ENCODE assay signal across 12 cellular contexts in genomic region chr5:176359658-176360057, GRCh38. TPM values are rescaled to one million over a fixed set of nuclear protein-coding genes. Genes with fewer than 3 reads are reported as not detected.
DNase-seq lines count a peak whose midpoint lies in the region; ATAC-seq, FAIRE-seq and TF ChIP-seq lines count a peak whose summit lies in the region.
"Had no signal": no experiment of that assay in that cellular context is flagged by ENCODE, and none has a peak within 500 bp of the region (broad histone marks: within the 10 kb centered on the region; RNA-seq: fewer than 3 reads in every experiment).

No MANE protein-coding gene starts in this region.

- H3F3A ChIP-seq in GM23338 (replicated peaks; ENCODE audit: low read depth), result no peaks in the 10 kb centered on the region

- intact Hi-C loops in A673 (cut with micrococcal nuclease; ENCODE audit: unreplicated experiment), result loop anchor here (5.0 kb wide), 1 partner anchor 178 kb away; the partner anchor contains the start of gene RNF44

- H3K9me2 ChIP-seq in GM23338 (ENCODE audit: insufficient read depth) (no peaks in the 10 kb centered on the region), hepatocyte (replicated peaks; ENCODE audit: insufficient read depth) (no peaks in the 10 kb centered on the region)

- H3K9me3 Mint-ChIP-seq in GM23338, result no peaks in the 10 kb centered on the region
- H3K9me3 Mint-ChIP-seq in activated CD8-positive, alpha-beta T cell treated with anti-CD3 and anti-CD28 coated beads, Interleukin-2, amount 10 ng/mL, durations not matched to agents 7 days and 5 days (ENCODE audit: insufficient read depth), result no peaks in the 10 kb centered on the region

- H3K36me3 Mint-ChIP-seq in GM23338 (ENCODE audit: low read depth), result peaks cover 34% of the 10 kb centered on the region
- peaks cover 33% of the 10 kb centered on the region for H3K36me3 Mint-ChIP-seq in activated CD8-positive, alpha-beta T cell treated with anti-CD3 and anti-CD28 coated beads, Interleukin-2, amount 10 ng/mL, durations not matched to agents 7 days and 5 days (ENCODE audit: low read depth)

- H3K27ac Mint-ChIP-seq in GM23338, result peak overlapping the region; percentile 39; the same call in 1 of the 2 replicates
- H3K27ac Mint-ChIP-seq in activated CD8-positive, alpha-beta T cell treated with anti-CD3 and anti-CD28 coated beads, Interleukin-2, amount 10 ng/mL, durations not matched to agents 7 days and 5 days, result peak overlapping the region; percentile 39

- no peak for FAIRE-seq in GM12891 (lab: Jason Lieb, UNC)

- H4K20me1 ChIP-seq in GM23338 (replicated peaks; ENCODE audit: insufficient read depth) (peaks cover 26% of the 10 kb centered on the region), hepatocyte (ENCODE audit: insufficient read depth, poor library complexity, severe bottlenecking) (peaks cover 46% of the 10 kb centered on the region)

- TF ChIP-seq CTCF in A673 (conservative IDR thresholded peaks at IDR 0.05; ENCODE audit: low read depth, low read length) (no peak), GM23338 (conservative IDR thresholded peaks at IDR 0.05; ENCODE audit: low read depth in 2 of 2) (no peak), hepatocyte (IDR thresholded peaks at IDR 0.05; ENCODE audit: poor library complexity) (no peak), Peyer's patch (IDR thresholded peaks at IDR 0.05) (no peak)

- no peak overlapping the region for H3K27ac ChIP-seq in A673 (ENCODE audit: low read depth, low read length, poor library complexity, severe bottlenecking)
- H3K27ac ChIP-seq in GM23338 (ENCODE audit: low read depth), result no peak overlapping the region
- H3K27ac ChIP-seq in hepatocyte, result no peak overlapping the region
- H3K27ac ChIP-seq in Peyer's patch, result no peak overlapping the region

- H3K4me2 ChIP-seq in GM23338 (no peak overlapping the region), hepatocyte (peak overlapping the region; percentile 82)

- H3K4me1 Mint-ChIP-seq in GM23338, result peaks cover 6% of the 10 kb centered on the region
- peaks cover 36% of the 10 kb centered on the region for H3K4me1 Mint-ChIP-seq in activated CD8-positive, alpha-beta T cell treated with anti-CD3 and anti-CD28 coated beads, Interleukin-2, amount 10 ng/mL, durations not matched to agents 7 days and 5 days (ENCODE audit: low read depth)

- peaks cover 4% of the 10 kb centered on the region for H3K4me1 ChIP-seq in A673 (ENCODE audit: insufficient read depth, low read length, poor library complexity, severe bottlenecking)
- no peaks in the 10 kb centered on the region; the same call in 1 of the 2 replicates for H3K4me1 ChIP-seq in GM23338 (ENCODE audit: insufficient read depth)
- H3K4me1 ChIP-seq in hepatocyte (ENCODE audit: insufficient read depth), result peaks cover 7% of the 10 kb centered on the region
- H3K4me1 ChIP-seq in Peyer's patch, result peaks cover 0 to 17% (median 5%) of the 10 kb centered on the region in 4 donors

- TSS peak; percentile 15 for BruUV-seq in A673 (replicated peaks; lab: Mats Ljungman, UMichigan)

- DNase-seq in A673 (ENCODE audit: low spot score), result no peak
- no peak for DNase-seq in GM23338 (ENCODE audit: low spot score)
- DNase-seq in activated CD8-positive, alpha-beta T cell treated with anti-CD3 and anti-CD28 coated beads, Interleukin-2, amount 10 ng/mL, durations not matched to agents 7 days and 5 days, result no peak
- DNase-seq in hepatocyte (ENCODE audit: low spot score), result no peak
- no peak for DNase-seq in GM12891 (ENCODE audit: insufficient read length, low spot score)
- DNase-seq in NCI-H526 (lab: John Stamatoyannopoulos, UW), result no peak
- DNase-seq in Peyer's patch, result no peak
- DNase-seq: foreskin melanocyte; stimulated activated CD4-positive, alpha-beta T cell treated with anti-CD3 and anti-CD28 coated beads, Interleukin-4, amount 100 ng/mL, for 24 hours; T1000 had no signal

- TF ChIP-seq POLR2A in GM12891 (IDR thresholded peaks at IDR 0.05; ENCODE audit: low read depth, low read length) (no peak), Peyer's patch (IDR thresholded peaks at IDR 0.05) (no peak)

- H3K27me3 ChIP-seq in A673 (replicated peaks; ENCODE audit: insufficient read depth, low read depth, low read length, poor library complexity) (no peaks in the 10 kb centered on the region), GM23338 (ENCODE audit: insufficient read depth) (peaks cover 27% of the 10 kb centered on the region), hepatocyte (no peaks in the 10 kb centered on the region), Peyer's patch (no peaks in the 10 kb centered on the region)

- POLR2A ChIA-PET in A673 (lab: Charles Lee; ENCODE audit: low non-redundant PET), result no interaction called here
- POLR2A ChIA-PET in activated CD8-positive, alpha-beta T cell treated with anti-CD3 and anti-CD28 coated beads, Interleukin-2, amount 10 ng/mL, durations not matched to agents 7 days and 5 days (lab: Charles Lee), result interaction anchor here (2.2 kb wide), 1 partner anchor 9 kb away, joined by 6 read pairs; no protein-coding TSS in a partner anchor

- CTCF ChIA-PET in A673 (lab: Charles Lee), result no interaction called here
- CTCF ChIA-PET in activated CD8-positive, alpha-beta T cell treated with anti-CD3 and anti-CD28 coated beads, Interleukin-2, amount 10 ng/mL, durations not matched to agents 7 days and 5 days (lab: Charles Lee), result interaction anchor here (0.7 kb wide), 1 partner anchor 10 kb away, joined by 3 read pairs; no protein-coding TSS in a partner anchor

- H3K36me3 ChIP-seq in A673 (ENCODE audit: insufficient read depth, low read length, poor library complexity, severe bottlenecking) (peaks cover 14% of the 10 kb centered on the region), GM23338 (ENCODE audit: insufficient read depth) (peaks cover 14% of the 10 kb centered on the region), hepatocyte (replicated peaks; ENCODE audit: insufficient read depth, low read depth) (no peaks in the 10 kb centered on the region), Peyer's patch (peaks cover 0 to 29% (median 0%) of the 10 kb centered on the region in 3 donors)

- H3K9me3 ChIP-seq in A673 (ENCODE audit: low read depth, low read length, poor library complexity, severe bottlenecking), result no peaks in the 10 kb centered on the region
- H3K9me3 ChIP-seq in hepatocyte (ENCODE audit: low read depth), result no peaks in the 10 kb centered on the region
- no peaks in the 10 kb centered on the region for H3K9me3 ChIP-seq in Peyer's patch

- H3K79me2 ChIP-seq in GM23338 (replicated peaks; ENCODE audit: insufficient read depth) (peaks cover 64% of the 10 kb centered on the region), hepatocyte (peaks cover 66% of the 10 kb centered on the region)

- peak overlapping the region; percentile 68 for H3K4me3 Mint-ChIP-seq in GM23338
- H3K4me3 Mint-ChIP-seq in activated CD8-positive, alpha-beta T cell treated with anti-CD3 and anti-CD28 coated beads, Interleukin-2, amount 10 ng/mL, durations not matched to agents 7 days and 5 days, result peak overlapping the region; percentile 70

- no peak for ATAC-seq in GM23338
- no peak for ATAC-seq in activated CD8-positive, alpha-beta T cell treated with anti-CD3 and anti-CD28 coated beads, Interleukin-2, amount 10 ng/mL, durations not matched to agents 7 days and 5 days
- ATAC-seq in GM18858 (IDR thresholded peaks at IDR 0.05; ENCODE audit: unreplicated experiment), result no peak

- H2AFZ ChIP-seq in GM23338 (no peak overlapping the region), hepatocyte (no peak overlapping the region)

- 80% methylated on average over 4 of the region's 4 CpGs for WGBS in hepatocyte (ENCODE audit: low lambda C conversion rate, missing lambda C conversion rate)

- H3K4me3 ChIP-seq in A673 (ENCODE audit: low read depth, low read length, poor library complexity, severe bottlenecking) (no peak overlapping the region), GM23338 (no peak overlapping the region; the same call in 1 of the 2 replicates), hepatocyte (no peak overlapping the region), Peyer's patch (no peak overlapping the region)

- peaks cover 28% of the 10 kb centered on the region for H3K27me3 Mint-ChIP-seq in GM23338 (ENCODE audit: insufficient read depth, low read depth, poor library complexity)
- H3K27me3 Mint-ChIP-seq in activated CD8-positive, alpha-beta T cell treated with anti-CD3 and anti-CD28 coated beads, Interleukin-2, amount 10 ng/mL, durations not matched to agents 7 days and 5 days (ENCODE audit: low read depth), result no peaks in the 10 kb centered on the region

RNA-seq across cellular contexts. Expression of gene KIAA1191, which starts 1.9 kb away (rescaled TPM):
- total RNA-seq in A673 (2021), result 99.3 and 102 TPM in 2 replicates
- total RNA-seq in GM23338 (2014; rRNA removed; shearing (Covaris generic)), result 87.2 and 87.4 TPM in 2 replicates
- 52.3 and 53.7 TPM in 2 replicates for polyA plus RNA-seq in GM23338 (2016; fragmentation: Nextera tagmentation; extraction: Ambion mirVana)
- total RNA-seq in activated CD8-positive, alpha-beta T cell treated with anti-CD3 and anti-CD28 coated beads, Interleukin-2, amount 10 ng/mL, durations not matched to agents 7 days and 5 days, result 10 to 100 TPM; 51.0 to 55.7 TPM
- total RNA-seq in hepatocyte, result 98.3 and 104 TPM in 2 replicates
- polyA plus RNA-seq in hepatocyte, result 96.8 and 110 TPM in 2 replicates
- polyA plus RNA-seq in GM12891 (2012; ENCODE audit: low read depth, missing spikeins), result 27.2 TPM
- 10 to 100 TPM; 77.6 to 96.5 (median 83.3) TPM for total RNA-seq in Peyer's patch

RNA-seq across cellular contexts. Expression of gene ARL10, which starts 5.6 kb away (rescaled TPM):
- total RNA-seq in A673 (2021) (13.6 and 15.8 TPM in 2 replicates), hepatocyte (6.7 and 8.9 TPM in 2 replicates), Peyer's patch (1 to 10 TPM in 3 of 4 donors, under 1 TPM in 1; 0.53 to 6.2 (median 2.5) TPM)
- total RNA-seq in GM23338 (2014; rRNA removed; shearing (Covaris generic)), result 6.7 and 7.9 TPM in 2 replicates
- polyA plus RNA-seq in GM23338 (2016; fragmentation: Nextera tagmentation; extraction: Ambion mirVana) (2.0 and 2.5 TPM in 2 replicates), hepatocyte (2.5 and 4.4 TPM in 2 replicates)
- 10 to 100 TPM in 1 of 2 experiments, 1 to 10 TPM in 1; 8.6 to 11.0 TPM for total RNA-seq in activated CD8-positive, alpha-beta T cell treated with anti-CD3 and anti-CD28 coated beads, Interleukin-2, amount 10 ng/mL, durations not matched to agents 7 days and 5 days
- polyA plus RNA-seq in GM12891 (2012; ENCODE audit: low read depth, missing spikeins), result 2.8 TPM
- total RNA-seq: NCI-H460 had no signal

RNA-seq across cellular contexts. Expression of gene NOP16, which starts 28.7 kb away (rescaled TPM):
- 57.7 and 66.0 TPM in 2 replicates for total RNA-seq in A673 (2021)
- 43.4 and 44.3 TPM in 2 replicates for total RNA-seq in GM23338 (2014; rRNA removed; shearing (Covaris generic))
- 181 and 193 TPM in 2 replicates for polyA plus RNA-seq in GM23338 (2016; fragmentation: Nextera tagmentation; extraction: Ambion mirVana)
- 10 to 100 TPM; 44.5 to 46.3 TPM for total RNA-seq in activated CD8-positive, alpha-beta T cell treated with anti-CD3 and anti-CD28 coated beads, Interleukin-2, amount 10 ng/mL, durations not matched to agents 7 days and 5 days
- total RNA-seq in hepatocyte, result 22.9 and 25.6 TPM in 2 replicates
- 64.0 and 82.3 TPM in 2 replicates for polyA plus RNA-seq in hepatocyte
- 77.2 TPM for polyA plus RNA-seq in GM12891 (2012; ENCODE audit: low read depth, missing spikeins)
- 1 to 10 TPM; 7.5 to 8.4 (median 8.2) TPM for total RNA-seq in Peyer's patch

RNA-seq across cellular contexts. Expression of gene HIGD2A, which starts 28.9 kb away (rescaled TPM):
- total RNA-seq in A673 (2021) (80.3 and 81.7 TPM in 2 replicates), hepatocyte (109 and 161 TPM in 2 replicates), Peyer's patch (100 to 1,000 TPM in 3 of 4 donors, 10 to 100 TPM in 1; 92.4 to 168 (median 140) TPM)
- 50.1 and 67.7 TPM in 2 replicates for total RNA-seq in GM23338 (2014; rRNA removed; shearing (Covaris generic))
- polyA plus RNA-seq in GM23338 (2016; fragmentation: Nextera tagmentation; extraction: Ambion mirVana) (194 and 206 TPM in 2 replicates), hepatocyte (222 and 224 TPM in 2 replicates)
- total RNA-seq in activated CD8-positive, alpha-beta T cell treated with anti-CD3 and anti-CD28 coated beads, Interleukin-2, amount 10 ng/mL, durations not matched to agents 7 days and 5 days, result 100 to 1,000 TPM; 129 to 142 TPM
- polyA plus RNA-seq in GM12891 (2012; ENCODE audit: low read depth, missing spikeins), result 248 TPM

RNA-seq across cellular contexts. Expression of gene CLTB, which starts 56.7 kb away (rescaled TPM):
- 48.9 and 61.8 TPM in 2 replicates for total RNA-seq in A673 (2021)
- total RNA-seq in GM23338 (2014; rRNA removed; shearing (Covaris generic)), result 34.0 and 41.4 TPM in 2 replicates
- polyA plus RNA-seq in GM23338 (2016; fragmentation: Nextera tagmentation; extraction: Ambion mirVana), result 26.8 and 30.1 TPM in 2 replicates
- 10 to 100 TPM; 65.4 to 67.7 TPM for total RNA-seq in activated CD8-positive, alpha-beta T cell treated with anti-CD3 and anti-CD28 coated beads, Interleukin-2, amount 10 ng/mL, durations not matched to agents 7 days and 5 days
- 131 and 139 TPM in 2 replicates for total RNA-seq in hepatocyte
- polyA plus RNA-seq in hepatocyte, result 284 and 289 TPM in 2 replicates
- polyA plus RNA-seq in GM12891 (2012; ENCODE audit: low read depth, missing spikeins), result 27.7 TPM
- total RNA-seq in Peyer's patch, result 100 to 1,000 TPM in 3 of 4 donors, 10 to 100 TPM in 1; 87.5 to 211 (median 196) TPM
